8 cellular contexts compared by ENCODE assay signal in genomic region chr1:1059494-1060280, GRCh38. TPM values are rescaled to one million over a fixed set of nuclear protein-coding genes. Genes with fewer than 3 reads are reported as not detected.
DNase-seq lines count a peak whose midpoint lies in the region; ATAC-seq and TF ChIP-seq lines count a peak whose summit lies in the region.

No MANE protein-coding gene starts in this region.

- peaks cover 19% of the 10 kb centered on the region for H3K27me3 Mint-ChIP-seq in IgD-negative memory B cell

- H3K9me3 ChIP-seq in SK-N-SH (no peaks in the 10 kb centered on the region), trophoblast cell (ENCODE audit: insufficient read depth, low read depth, low read length) (peaks cover 9% of the 10 kb centered on the region), transverse colon (no peaks in the 10 kb centered on the region)

- H3F3A ChIP-seq in SK-N-SH (replicated peaks; ENCODE audit: insufficient read depth): peaks cover 3% of the 10 kb centered on the region

- TF ChIP-seq EP300 in SK-N-SH (IDR thresholded peaks at IDR 0.05; ENCODE audit: borderline replicate concordance in 1 of 2, low read depth in 1 of 2, low read length in 1 of 2) (no peak), transverse colon (IDR thresholded peaks at IDR 0.05; ENCODE audit: low read depth) (no peak)

- H3K27me3 ChIP-seq in SK-N-SH (ENCODE audit: insufficient read depth) (peaks cover 20% of the 10 kb centered on the region; the same call in 1 of the 2 replicates), trophoblast cell (ENCODE audit: insufficient read depth, low read length) (peaks cover 10% of the 10 kb centered on the region), transverse colon (peaks cover 80% of the 10 kb centered on the region)

- peak; percentile 42 for DNase-seq in DMS79 (lab: John Stamatoyannopoulos, UW)
- peak; percentile 96 for DNase-seq in SK-N-SH
- peak; percentile 93 for DNase-seq in activated naive CD4-positive, alpha-beta T cell treated with anti-CD3 and anti-CD28 coated beads, Interleukin-2, amount 50 U/mL, for 16 hours
- peak; percentile 95 for DNase-seq in Right ventricle myocardium superior
- peak; percentile 72 to 86 for DNase-seq in trophoblast cell
- DNase-seq in transverse colon: peak; percentile 95

- H3K9me3 Mint-ChIP-seq in IgD-negative memory B cell: no peaks in the 10 kb centered on the region

- H3K79me1 ChIP-seq in trophoblast cell (ENCODE audit: low read length): peaks cover 11% of the 10 kb centered on the region

- peak overlapping the region; percentile 50 for H4K8ac ChIP-seq in trophoblast cell (ENCODE audit: low read depth, low read length)

- peak overlapping the region; percentile 69 for H3K4me2 ChIP-seq in SK-N-SH
- H3K4me2 ChIP-seq in trophoblast cell (ENCODE audit: low read length): peak overlapping the region; percentile 78

- no peak overlapping the region for H3K27ac ChIP-seq in SK-N-SH (ENCODE audit: low read depth in 2 of 2, low read length in 1 of 2)
- H3K27ac ChIP-seq in trophoblast cell (ENCODE audit: low read depth, low read length): no peak overlapping the region
- no peak overlapping the region for H3K27ac ChIP-seq in transverse colon

- ATAC-seq in GM21526 (IDR thresholded peaks at IDR 0.05; ENCODE audit: low FRiP score, unreplicated experiment) (peak; percentile 63), Right ventricle myocardium superior (ENCODE audit: poor library complexity) (peak; percentile 96)

- no peaks in the 10 kb centered on the region for H3K36me3 Mint-ChIP-seq in IgD-negative memory B cell

- peak overlapping the region; percentile 2 for H4K12ac ChIP-seq in trophoblast cell (ENCODE audit: low read depth, low read length)

- no peak overlapping the region for H2AFZ ChIP-seq in SK-N-SH (ENCODE audit: low read depth)
- peak overlapping the region; percentile 30 for H2AFZ ChIP-seq in trophoblast cell (ENCODE audit: insufficient read depth, low read length, poor library complexity)

- CTCF ChIA-PET in SK-N-SH (lab: Yijun Ruan, JAX): interaction anchor here (0.7 to 15.4 kb wide), 14 partner anchors 9 to 232 kb away, joined by 3 to 216 read pairs (median 5); partner anchors contain the start of genes ISG15 and PERM1

- peaks cover 0 to 6% (median 4%) of the 10 kb centered on the region in 3 donors for H3K4me1 Mint-ChIP-seq in IgD-negative memory B cell

- H2AK5ac ChIP-seq in trophoblast cell (ENCODE audit: low read length): peak overlapping the region; percentile 11

- no peak overlapping the region for H3K18ac ChIP-seq in trophoblast cell (ENCODE audit: low read length)

- H3K36me3 ChIP-seq in SK-N-SH (replicated peaks in 1 of 2; ENCODE audit: control insufficient read depth in 1 of 2, insufficient read depth in 2 of 2, low read length in 1 of 2) (no peaks in the 10 kb centered on the region), trophoblast cell (ENCODE audit: control insufficient read depth in 1 of 2, insufficient read depth in 2 of 2, low read length in 2 of 2) (peaks cover 8 to 12% of the 10 kb centered on the region in 2 experiments), transverse colon (no peaks in the 10 kb centered on the region)

- H3K27ac Mint-ChIP-seq in IgD-negative memory B cell: no peak overlapping the region

- TF ChIP-seq CTCF in SK-N-SH (IDR thresholded peaks at IDR 0.05) (no peak), transverse colon (IDR thresholded peaks at IDR 0.05) (no peak)

- POLR2A ChIA-PET in SK-N-SH (lab: Yijun Ruan, JAX): interaction anchor here (1.0 kb wide), 1 partner anchor 54 kb away, joined by 3 read pairs; no protein-coding TSS in a partner anchor

- in situ Hi-C loops in transverse colon (cut with MboI; ENCODE audit: low pct_ligation_motif_present in 1 of 4, low pct_unique_long_range_greater_than_20kb in 1 of 4, low sequenced_read_pairs in 3 of 4): no loop called here

- H4K20me1 ChIP-seq in SK-N-SH (ENCODE audit: insufficient read depth): peaks cover 6% of the 10 kb centered on the region; the same call in 1 of the 2 replicates

- no peak overlapping the region for H2BK12ac ChIP-seq in trophoblast cell (ENCODE audit: low read length)

- no peaks in the 10 kb centered on the region for H3K9me2 ChIP-seq in SK-N-SH

- no peak for TF ChIP-seq POLR2A in transverse colon (IDR thresholded peaks at IDR 0.05)

- H2BK120ac ChIP-seq in trophoblast cell (ENCODE audit: insufficient read depth, low read length, poor library complexity): no peak overlapping the region

- H3K23ac ChIP-seq in trophoblast cell (ENCODE audit: low read length): no peak overlapping the region

- intact Hi-C loops in Right ventricle myocardium superior (cut with DNase I): no loop called here
- intact Hi-C loops in transverse colon (cut with DNase I; ENCODE audit: low total_unique reads): no loop called here

- peak overlapping the region; percentile 51 to 56 for H3K4me3 ChIP-seq in SK-N-SH (ENCODE audit: low read depth in 2 of 2, low read length in 1 of 2)
- peak overlapping the region; percentile 52 for H3K4me3 ChIP-seq in trophoblast cell (ENCODE audit: low read depth, low read length)
- peak overlapping the region; percentile 38 to 67 (median 50) for H3K4me3 ChIP-seq in transverse colon

- H2BK5ac ChIP-seq in trophoblast cell (ENCODE audit: low read depth, low read length, poor library complexity): no peak overlapping the region

- no peak overlapping the region for H3K9ac ChIP-seq in SK-N-SH
- no peak overlapping the region for H3K9ac ChIP-seq in trophoblast cell (ENCODE audit: low read length)

- H3K79me2 ChIP-seq in SK-N-SH (ENCODE audit: insufficient read depth): no peaks in the 10 kb centered on the region
- no peaks in the 10 kb centered on the region for H3K79me2 ChIP-seq in trophoblast cell (ENCODE audit: control insufficient read depth, insufficient read depth, low read length, poor library complexity)

- peaks cover 0 to 6% of the 10 kb centered on the region in 2 experiments; a peak in 1 of 4 replicates for H3K4me1 ChIP-seq in SK-N-SH (ENCODE audit: control insufficient read depth in 1 of 2, insufficient read depth in 2 of 2, low read depth in 1 of 2, low read length in 1 of 2)
- H3K4me1 ChIP-seq in trophoblast cell (ENCODE audit: control insufficient read depth in 1 of 2, insufficient read depth in 2 of 2, low read length in 2 of 2): peaks cover 24 to 29% of the 10 kb centered on the region in 2 experiments
- peaks cover 16 to 42% (median 33%) of the 10 kb centered on the region in 4 donors for H3K4me1 ChIP-seq in transverse colon

- H3K14ac ChIP-seq in trophoblast cell (ENCODE audit: low read length): no peak overlapping the region

- peak overlapping the region; percentile 53 to 78 (median 60) for H3K4me3 Mint-ChIP-seq in IgD-negative memory B cell

- TF ChIP-seq RAD21 in SK-N-SH (IDR thresholded peaks at IDR 0.05; ENCODE audit: low read length): no peak

- WGBS in SK-N-SH (ENCODE audit: low lambda C conversion rate): 0% methylated on average over 9 of the region's 69 CpGs
- no CpG with 5 or more reads among the region's 69 CpGs for WGBS in trophoblast cell (ENCODE audit: extremely low coverage, insufficient coverage, insufficient read length)
- WGBS in transverse colon (ENCODE audit: low coverage in 1 of 2), 2 donors: 8% methylated on average over 32 of the region's 69 CpGs; no CpG with 5 or more reads in 1 of the 2 donors

- no peak overlapping the region for H3K4ac ChIP-seq in trophoblast cell (ENCODE audit: low read depth, low read length)

- H4K91ac ChIP-seq in trophoblast cell (ENCODE audit: low read depth, low read length): peak overlapping the region; percentile 10

TF ChIP-seq in SK-N-SH, 30 proteins besides CTCF, POLR2A, EP300 and RAD21:
- TF ChIP-seq GATA2 (CRISPR knock-in tag; IDR thresholded peaks at IDR 0.05) (no peak), FOSL2 (IDR thresholded peaks at IDR 0.05; ENCODE audit: borderline replicate concordance, low read depth) (no peak), SIN3A (IDR thresholded peaks at IDR 0.05; ENCODE audit: borderline replicate concordance, low read depth, low read length) (no peak)

RNA-seq across cellular contexts. Expression of gene RNF223, which starts 14.4 kb away (rescaled TPM):
- polyA plus RNA-seq in IgD-negative memory B cell (not detected), SK-N-SH (2012; rRNA removed) (not detected in 2 replicates)
- not detected in 2 replicates for polyA plus RNA-seq in SK-N-SH (2012; cell fraction: cytosol; rRNA removed)
- polyA plus RNA-seq in SK-N-SH (2012; cell fraction: nucleus; rRNA removed): 0.04 TPM in 1 of 2 replicates, not detected in the other
- total RNA-seq in Right ventricle myocardium superior (not detected), transverse colon (1 to 10 TPM; 3.0 to 7.5 (median 5.0) TPM)
- polyA plus RNA-seq in trophoblast cell (2013): 3.2 and 3.4 TPM in 2 replicates

RNA-seq across cellular contexts. Expression of gene AGRN, which starts 39.8 kb away (rescaled TPM):
- polyA plus RNA-seq in IgD-negative memory B cell: 0.05 TPM
- polyA plus RNA-seq in SK-N-SH (2012; rRNA removed): 24.0 and 31.6 TPM in 2 replicates
- polyA plus RNA-seq in SK-N-SH (2012; cell fraction: cytosol; rRNA removed): 12.6 and 21.4 TPM in 2 replicates
- polyA plus RNA-seq in SK-N-SH (2012; cell fraction: nucleus; rRNA removed): 141 and 187 TPM in 2 replicates
- total RNA-seq in Right ventricle myocardium superior: 12.8 TPM
- 92.6 and 100 TPM in 2 replicates for polyA plus RNA-seq in trophoblast cell (2013)
- 100 to 1,000 TPM in 1 of 4 donors, 10 to 100 TPM in 3; 25.4 to 132 (median 44.8) TPM for total RNA-seq in transverse colon

RNA-seq across cellular contexts. Expression of gene ISG15, which starts 46.4 kb away (rescaled TPM):
- polyA plus RNA-seq in IgD-negative memory B cell (191 TPM), SK-N-SH (2012; rRNA removed) (22.9 and 28.6 TPM in 2 replicates)
- 14.3 and 16.1 TPM in 2 replicates for polyA plus RNA-seq in SK-N-SH (2012; cell fraction: cytosol; rRNA removed)
- polyA plus RNA-seq in SK-N-SH (2012; cell fraction: nucleus; rRNA removed): 15.0 and 31.2 TPM in 2 replicates
- total RNA-seq in Right ventricle myocardium superior (13.3 TPM), transverse colon (10 to 100 TPM in 3 of 4 donors, not detected in 1; 36.0 to 70.6 (median 40.8) TPM)
- 69.0 and 69.9 TPM in 2 replicates for polyA plus RNA-seq in trophoblast cell (2013)

RNA-seq across cellular contexts. Expression of gene C1orf159, which starts 56.2 kb away (rescaled TPM):
- polyA plus RNA-seq in IgD-negative memory B cell: 7.9 TPM
- polyA plus RNA-seq in SK-N-SH (2012; rRNA removed): 10.1 and 10.2 TPM in 2 replicates
- 3.0 and 4.9 TPM in 2 replicates for polyA plus RNA-seq in SK-N-SH (2012; cell fraction: cytosol; rRNA removed)
- polyA plus RNA-seq in SK-N-SH (2012; cell fraction: nucleus; rRNA removed): 57.7 and 66.0 TPM in 2 replicates
- total RNA-seq in Right ventricle myocardium superior: 2.4 TPM
- polyA plus RNA-seq in trophoblast cell (2013): 12.1 and 12.5 TPM in 2 replicates
- total RNA-seq in transverse colon: 100 to 1,000 TPM in 1 of 4 donors, 10 to 100 TPM in 3; 23.6 to 108 (median 47.3) TPM

RNA-seq across cellular contexts. Expression of gene HES4, which starts 59.8 kb away (rescaled TPM):
- polyA plus RNA-seq in IgD-negative memory B cell: not detected
- polyA plus RNA-seq in SK-N-SH (2012; rRNA removed): 4.2 and 4.7 TPM in 2 replicates
- 0.26 and 0.32 TPM in 2 replicates for polyA plus RNA-seq in SK-N-SH (2012; cell fraction: cytosol; rRNA removed)
- 43.9 and 52.7 TPM in 2 replicates for polyA plus RNA-seq in SK-N-SH (2012; cell fraction: nucleus; rRNA removed)
- 27.4 TPM for total RNA-seq in Right ventricle myocardium superior
- 20.5 and 21.2 TPM in 2 replicates for polyA plus RNA-seq in trophoblast cell (2013)
- 100 to 1,000 TPM in 1 of 4 donors, 10 to 100 TPM in 3; 10.8 to 140 (median 15.7) TPM for total RNA-seq in transverse colon

Comparison
In these comparisons a context has a peak if more than half of its experiments do, and no peak if none do; other contexts are left out.
1. DNase-seq: peak in every context shown above with its lines; median percentile 96 in SK-N-SH; 95 in Right ventricle myocardium superior; 95 in transverse colon; 93 in activated naive CD4-positive, alpha-beta T cell treated with anti-CD3 and anti-CD28 coated beads, Interleukin-2, amount 50 U/mL, for 16 hours; 79 in trophoblast cell; 42 in DMS79.